8 cellular contexts compared by ENCODE assay signal in the genomic region with DNA sequence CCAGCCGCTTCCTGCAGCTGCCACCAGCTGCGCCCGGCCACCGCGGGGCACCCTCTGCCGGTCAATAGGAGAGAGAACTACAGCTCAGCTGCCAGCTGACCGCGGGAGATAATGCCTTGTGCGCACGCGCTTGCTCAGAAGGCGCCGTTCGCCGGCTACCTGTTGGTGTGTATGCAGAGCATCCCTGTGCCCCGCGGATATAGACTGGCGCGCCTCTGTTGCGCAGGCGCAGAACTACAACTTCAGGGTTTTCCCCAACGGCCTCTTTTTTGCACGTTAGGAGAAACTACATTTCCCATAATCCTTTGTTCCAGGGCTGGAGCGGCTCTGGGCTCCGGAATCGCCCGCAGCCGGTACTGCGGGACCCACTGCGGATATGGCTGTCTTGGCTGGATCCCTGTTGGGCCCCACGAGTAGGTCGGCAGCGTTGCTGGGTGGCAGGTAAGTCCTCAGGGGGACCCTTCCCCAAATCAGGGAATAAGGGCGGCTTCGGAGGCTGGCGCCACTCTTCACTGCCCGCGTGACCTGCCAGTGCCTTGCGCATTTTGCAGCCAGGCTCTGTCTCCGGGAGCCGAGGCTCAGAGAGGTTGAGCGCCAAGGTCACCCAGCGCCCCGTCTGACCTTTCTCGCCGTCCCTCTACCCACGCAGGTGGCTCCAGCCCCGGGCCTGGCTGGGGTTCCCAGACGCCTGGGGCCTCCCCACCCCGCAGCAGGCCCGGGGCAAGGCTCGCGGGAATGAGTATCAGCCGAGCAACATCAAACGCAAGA.
DNase-seq lines count a peak whose midpoint lies in the region; ATAC-seq, FAIRE-seq and TF ChIP-seq lines count a peak whose summit lies in the region.

A gene (plus strand): TSS at position 356 of the 768 bp plus-strand sequence. CDS start 21 bp downstream, at position 377.

- peak; percentile 68 for ATAC-seq in HG03280 (IDR thresholded peaks at IDR 0.05; ENCODE audit: unreplicated experiment)

- peak; percentile 96 for DNase-seq in AG09309 (ENCODE audit: low read depth)
- peak; percentile 96 for DNase-seq in NCI-H345 treated with DMSO at 0.1 percent for 48 hours (lab: John Stamatoyannopoulos, UW; ENCODE audit: unreplicated experiment)
- peak; percentile 90 for DNase-seq in activated CD4-positive, CD25-positive, alpha-beta regulatory T cell treated with anti-CD3 and anti-CD28 coated beads, Interleukin-2, amount 50 U/mL, for 16 hours (ENCODE audit: low read depth, low spot score)
- peak; percentile 99 for DNase-seq in cerebellar cortex (ENCODE audit: low spot score)
- DNase-seq in stimulated activated CD4-positive, alpha-beta T cell treated with anti-CD3 and anti-CD28 coated beads, Interleukin-12 subunit alpha, Interleukin-12 subunit beta, amount 100 ng/mL, for 48 hours (ENCODE audit: low read depth in 2 of 3, low spot score in 1 of 3) = peak; percentile 89 to 95 (median 92)

- peak; percentile 78 for TF ChIP-seq CTCF in AG09309 (IDR thresholded peaks at IDR 0.05; ENCODE audit: control insufficient read depth, insufficient read depth, low read depth, low read length, missing control alignments)

- TF ChIP-seq POLR2A in GM18951 (IDR thresholded peaks at IDR 0.05; ENCODE audit: extremely low read depth, insufficient read depth, insufficient read length) = peak; percentile 79

- peak; percentile 62 for FAIRE-seq in islet of Langerhans (lab: Jason Lieb, UNC)

- in situ Hi-C loops in GM18951 (cut with MboI; ENCODE audit: low sequenced_read_pairs, unreplicated experiment) = no loop called here

- peak within 1 kb of the TSS; percentile 77 for H3K4me3 ChIP-seq in AG09309 (ENCODE audit: control insufficient read depth, low read depth, low read length)

Comparison
In these comparisons a context has a peak if more than half of its experiments do, and no peak if none do; other contexts are left out.
1. Peak in every context shown above with its lines: DNase-seq, ATAC-seq and H3K4me3 ChIP-seq.